32 cellular contexts compared by ENCODE assay signal in the genomic region with DNA sequence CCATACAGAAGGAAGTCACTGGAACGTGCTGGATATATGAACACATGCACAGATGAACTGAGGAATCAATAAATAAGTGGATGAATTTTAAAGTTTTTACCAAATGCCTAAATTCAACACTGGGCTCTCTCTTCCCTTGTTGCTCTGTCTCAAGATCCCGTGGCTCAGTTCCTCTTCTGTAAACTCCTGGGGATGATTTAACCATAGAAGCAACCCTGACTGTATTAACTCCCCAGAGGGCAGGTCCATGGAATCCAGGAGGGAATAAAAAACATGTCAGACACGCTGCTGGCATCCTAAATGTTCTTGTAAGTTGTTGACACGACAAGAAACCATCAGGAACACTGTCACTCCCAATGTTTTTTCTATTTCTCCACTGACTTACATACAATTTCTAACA. TPM values are rescaled to one million over a fixed set of nuclear protein-coding genes. Genes with fewer than 3 reads are reported as not detected.
DNase-seq lines count a peak whose midpoint lies in the region; ATAC-seq and TF ChIP-seq lines count a peak whose summit lies in the region.
"Had no signal": no experiment of that assay in that cellular context is flagged by ENCODE, and none has a peak within 500 bp of the region (broad histone marks: within the 10 kb centered on the region; RNA-seq: fewer than 3 reads in every experiment).

No MANE protein-coding gene starts in this region.

- H3K27ac ChIP-seq in Panc1 (ENCODE audit: low read length): 0 out of 2 replicates have a peak overlapping the region, but pooled peaks have one; percentile 20
- H3K27ac ChIP-seq: left ventricle myocardium inferior, SK-N-MC had no signal

- in situ Hi-C loops in Panc1 (cut with HindIII; ENCODE audit: low pct_unique_long_range_greater_than_20kb, low sequenced_read_pairs): no loop called here

- H3K36me3 ChIP-seq in Panc1 (ENCODE audit: control insufficient read depth, insufficient read depth, low read length): no peaks in the 10 kb centered on the region
- H3K36me3 ChIP-seq: left ventricle myocardium inferior had no signal

- H3K36me3 Mint-ChIP-seq in stimulated activated memory B cell treated with anti-CD40 and anti-IgM and Interleukin-4, amounts not matched to agents 10 μg/mL and 1 μg/mL and 100 μg/mL, for 72 hours: peaks cover 17% of the 10 kb centered on the region

- no peak overlapping the region for H3K4me3 Mint-ChIP-seq in stimulated activated memory B cell treated with anti-CD40 and anti-IgM and Interleukin-4, amounts not matched to agents 10 μg/mL and 1 μg/mL and 100 μg/mL, for 72 hours
- H3K4me3 Mint-ChIP-seq: activated CD8-positive, alpha-beta memory T cell treated with anti-CD3 and anti-CD28 coated beads, Interleukin-2, amount 10 ng/mL, durations not matched to agents 7 days and 5 days; activated naive CD8-positive, alpha-beta T cell treated with anti-CD3 and anti-CD28 coated beads, Interleukin-2, amount 50 U/mL, for 24 hours; effector memory CD8-positive, alpha-beta T cell; T-helper 17 cell had no signal

- no peaks in the 10 kb centered on the region for H3K9me3 Mint-ChIP-seq in stimulated activated memory B cell treated with anti-CD40 and anti-IgM and Interleukin-4, amounts not matched to agents 10 μg/mL and 1 μg/mL and 100 μg/mL, for 72 hours
- H3K9me3 Mint-ChIP-seq: activated naive CD8-positive, alpha-beta T cell treated with anti-CD3 and anti-CD28 coated beads, Interleukin-2, amount 50 U/mL, for 24 hours; effector memory CD8-positive, alpha-beta T cell had no signal

- peaks cover 42% of the 10 kb centered on the region for H3K27me3 Mint-ChIP-seq in stimulated activated memory B cell treated with anti-CD40 and anti-IgM and Interleukin-4, amounts not matched to agents 10 μg/mL and 1 μg/mL and 100 μg/mL, for 72 hours
- H3K27me3 Mint-ChIP-seq: activated CD8-positive, alpha-beta memory T cell treated with anti-CD3 and anti-CD28 coated beads, Interleukin-2, amount 10 ng/mL, durations not matched to agents 7 days and 5 days had no signal

- TSS peak; percentile 32 for BruUV-seq in Panc1 (replicated peaks; lab: Mats Ljungman, UMichigan)

- DNase-seq in CD1c-positive myeloid dendritic cell (ENCODE audit: extremely low spot score) (peak; percentile 71), Panc1 (ENCODE audit: low read depth, low spot score) (no peak), fibroblast of gingiva (ENCODE audit: low read depth) (peak; percentile 17), 8988T (no peak)
- DNase-seq in stimulated activated naive CD4-positive, alpha-beta T cell (lab: John Stamatoyannopoulos, UW): no peak
- DNase-seq: ACHN; activated CD4-positive, alpha-beta T cell treated with anti-CD3 and anti-CD28 coated beads, Interleukin-2, amount 50 U/mL, for 4 hours; activated CD8-positive, alpha-beta memory T cell treated with anti-CD3 and anti-CD28 coated beads, Interleukin-2, amount 10 ng/mL, durations not matched to agents 7 days and 5 days; activated naive CD8-positive, alpha-beta T cell treated with anti-CD3 and anti-CD28 coated beads, Interleukin-2, amount 50 U/mL, for 24 hours; activated T-cell treated with anti-CD3 and anti-CD28 coated beads, Interleukin-2, amount 50 U/mL, for 48 hours; caudate nucleus; cortex of kidney; effector memory CD8-positive, alpha-beta T cell; EL; erythroblast; foreskin fibroblast; GOT3; head of caudate nucleus; KBM-7; left ventricle myocardium inferior; NCI-H1436; NCI-H2081 treated with DMSO at 0.1 percent for 48 hours; NCI-H748 treated with DMSO at 0.1 percent for 48 hours; nucleus accumbens; RPMI8226; stimulated activated CD4-positive, alpha-beta T cell treated with anti-CD3 and anti-CD28 coated beads, Interleukin-4, amount 100 ng/mL, for 24 hours; substantia nigra; T-helper 17 cell had no signal

- H3K4me1 Mint-ChIP-seq in stimulated activated memory B cell treated with anti-CD40 and anti-IgM and Interleukin-4, amounts not matched to agents 10 μg/mL and 1 μg/mL and 100 μg/mL, for 72 hours: peaks cover 10% of the 10 kb centered on the region
- H3K4me1 Mint-ChIP-seq: activated naive CD8-positive, alpha-beta T cell treated with anti-CD3 and anti-CD28 coated beads, Interleukin-2, amount 50 U/mL, for 24 hours had no signal

- no peak overlapping the region for H3K4me3 ChIP-seq in Panc1 (ENCODE audit: low read depth in 2 of 2, low read length in 2 of 2)
- H3K4me3 ChIP-seq: left ventricle myocardium inferior, SK-N-MC had no signal

- POLR2A ChIA-PET in Panc1 (lab: Charles Lee): no interaction called here

- no peaks in the 10 kb centered on the region for H3K27me3 ChIP-seq in Panc1 (ENCODE audit: control insufficient read depth, insufficient read depth, low read length)

- CTCF ChIA-PET in Panc1 (lab: Charles Lee): no interaction called here

- H3K4me1 ChIP-seq in Panc1 (ENCODE audit: control insufficient read depth, insufficient read depth, low read length): peaks cover under 1% of the 10 kb centered on the region; the same call in 1 of the 2 replicates
- H3K4me1 ChIP-seq: left ventricle myocardium inferior had no signal

- intact Hi-C loops in Panc1 (cut with micrococcal nuclease; ENCODE audit: unreplicated experiment): no loop called here

- H3K9me3 ChIP-seq in Panc1 (ENCODE audit: control insufficient read depth, insufficient read depth, low read depth, low read length): no peaks in the 10 kb centered on the region
- H3K9me3 ChIP-seq: left ventricle myocardium inferior had no signal

- ATAC-seq in Panc1 (no peak), HG02973 (IDR thresholded peaks at IDR 0.05; ENCODE audit: unreplicated experiment) (no peak)
- no peak for ATAC-seq in stimulated activated memory B cell treated with anti-CD40 and anti-IgM and Interleukin-4, amounts not matched to agents 10 μg/mL and 1 μg/mL and 100 μg/mL, for 72 hours
- ATAC-seq: activated CD4-positive, CD25-positive, alpha-beta regulatory T cell treated with anti-CD3 and anti-CD28 coated beads, Interleukin-2, amount 50 U/mL, for 24 hours; activated CD8-positive, alpha-beta memory T cell treated with anti-CD3 and anti-CD28 coated beads, Interleukin-2, amount 10 ng/mL, durations not matched to agents 7 days and 5 days; activated naive CD8-positive, alpha-beta T cell treated with anti-CD3 and anti-CD28 coated beads, Interleukin-2, amount 50 U/mL, for 24 hours; effector memory CD8-positive, alpha-beta T cell; T-helper 17 cell had no signal

- no peak for TF ChIP-seq CTCF in Panc1 (IDR thresholded peaks at IDR 0.05)

- H3K27ac Mint-ChIP-seq in stimulated activated memory B cell treated with anti-CD40 and anti-IgM and Interleukin-4, amounts not matched to agents 10 μg/mL and 1 μg/mL and 100 μg/mL, for 72 hours: peak overlapping the region; percentile 47
- H3K27ac Mint-ChIP-seq: activated CD8-positive, alpha-beta memory T cell treated with anti-CD3 and anti-CD28 coated beads, Interleukin-2, amount 10 ng/mL, durations not matched to agents 7 days and 5 days; activated naive CD8-positive, alpha-beta T cell treated with anti-CD3 and anti-CD28 coated beads, Interleukin-2, amount 50 U/mL, for 24 hours; effector memory CD8-positive, alpha-beta T cell; T-helper 17 cell had no signal

RNA-seq across cellular contexts. Expression of gene GPR157, which starts 45.3 kb away (rescaled TPM):
- 19.8 TPM for total RNA-seq in Panc1 (2021; ENCODE audit: unreplicated experiment)
- 33.9 TPM for polyA plus RNA-seq in Panc1 (2012; ENCODE audit: insufficient read length)

Comparison
In these comparisons a context has a peak if more than half of its experiments do, and no peak if none do; other contexts are left out.
1. DNase-seq: peak in CD1c-positive myeloid dendritic cell (single experiment) and fibroblast of gingiva (single experiment); none in Panc1 (single experiment), 8988T (single experiment) and stimulated activated naive CD4-positive, alpha-beta T cell (0 of 6).